8 cellular contexts compared by ENCODE assay signal in the genomic region with DNA sequence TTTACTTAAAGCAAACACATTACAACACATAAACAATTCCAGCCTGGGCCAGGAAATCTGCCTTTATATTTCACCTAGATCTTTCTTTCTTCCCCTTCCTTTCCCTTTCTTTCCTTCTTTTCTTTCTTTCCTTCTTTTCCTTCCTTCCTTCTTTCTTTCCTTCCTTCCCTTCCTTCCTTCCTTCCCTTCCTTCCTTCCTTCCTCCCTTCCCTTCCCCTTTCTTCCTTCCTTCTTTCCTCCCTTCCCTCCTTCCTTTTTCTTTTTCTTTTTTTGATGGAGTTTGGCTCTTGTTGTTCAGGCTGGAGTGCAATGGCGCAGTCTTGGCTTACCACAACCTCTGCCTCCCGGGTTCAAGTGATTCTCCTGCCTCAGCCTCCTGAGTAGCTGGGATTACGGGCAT.
"Had no signal": no experiment of that assay in that cellular context is flagged by ENCODE, and none has a peak within 500 bp of the region (broad histone marks: within the 10 kb centered on the region; RNA-seq: fewer than 3 reads in every experiment).

No MANE protein-coding gene starts in this region.

- H2AFZ ChIP-seq: GM23248 had no signal

- H3K4me3 ChIP-seq: GM23248, HAP-1 had no signal

- DNase-seq: GM23248, GOT3, H7, KG1 had no signal

- H3K9me3 ChIP-seq: HAP-1 had no signal

- H3K27ac Mint-ChIP-seq: IgD-negative memory B cell had no signal

- H3K4me1 ChIP-seq: HAP-1 had no signal

- H3K4me3 Mint-ChIP-seq: IgD-negative memory B cell had no signal

- H3K27ac ChIP-seq: GM23248 had no signal

- ATAC-seq: HCT116 had no signal

- H3K9ac ChIP-seq: GM23248 had no signal

- FAIRE-seq: HTR-8/SVneo had no signal

- H3K4me1 Mint-ChIP-seq: IgD-negative memory B cell had no signal

- H3K36me3 ChIP-seq: HAP-1 had no signal
